ENCODE assay signal across 1 cellular context in the genomic region with DNA sequence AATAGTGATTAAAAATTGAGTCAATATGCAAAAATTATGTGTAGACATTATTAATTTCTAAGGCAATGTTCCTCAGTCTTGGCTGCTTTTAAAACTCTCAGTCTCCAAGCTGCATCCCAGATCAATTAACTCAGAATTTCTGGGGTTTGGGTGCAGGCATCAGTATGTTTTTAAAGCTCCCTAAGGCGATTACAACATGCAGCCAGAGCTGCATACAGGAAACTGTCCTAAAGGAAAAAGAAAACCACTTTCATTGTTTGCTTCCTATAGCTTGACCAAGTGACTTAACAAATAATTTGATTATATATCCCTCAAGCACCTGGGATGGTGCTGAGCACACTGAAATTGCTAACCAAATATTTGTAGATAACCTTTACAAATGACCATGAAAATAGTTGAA.
TF ChIP-seq lines count a peak whose summit lies in the region.

No MANE protein-coding gene starts in this region.

TF ChIP-seq in GM23338, 12 proteins besides CTCF, POLR2A, EP300 and RAD21 (continued from another document):
- TF ChIP-seq, protein P1, sequence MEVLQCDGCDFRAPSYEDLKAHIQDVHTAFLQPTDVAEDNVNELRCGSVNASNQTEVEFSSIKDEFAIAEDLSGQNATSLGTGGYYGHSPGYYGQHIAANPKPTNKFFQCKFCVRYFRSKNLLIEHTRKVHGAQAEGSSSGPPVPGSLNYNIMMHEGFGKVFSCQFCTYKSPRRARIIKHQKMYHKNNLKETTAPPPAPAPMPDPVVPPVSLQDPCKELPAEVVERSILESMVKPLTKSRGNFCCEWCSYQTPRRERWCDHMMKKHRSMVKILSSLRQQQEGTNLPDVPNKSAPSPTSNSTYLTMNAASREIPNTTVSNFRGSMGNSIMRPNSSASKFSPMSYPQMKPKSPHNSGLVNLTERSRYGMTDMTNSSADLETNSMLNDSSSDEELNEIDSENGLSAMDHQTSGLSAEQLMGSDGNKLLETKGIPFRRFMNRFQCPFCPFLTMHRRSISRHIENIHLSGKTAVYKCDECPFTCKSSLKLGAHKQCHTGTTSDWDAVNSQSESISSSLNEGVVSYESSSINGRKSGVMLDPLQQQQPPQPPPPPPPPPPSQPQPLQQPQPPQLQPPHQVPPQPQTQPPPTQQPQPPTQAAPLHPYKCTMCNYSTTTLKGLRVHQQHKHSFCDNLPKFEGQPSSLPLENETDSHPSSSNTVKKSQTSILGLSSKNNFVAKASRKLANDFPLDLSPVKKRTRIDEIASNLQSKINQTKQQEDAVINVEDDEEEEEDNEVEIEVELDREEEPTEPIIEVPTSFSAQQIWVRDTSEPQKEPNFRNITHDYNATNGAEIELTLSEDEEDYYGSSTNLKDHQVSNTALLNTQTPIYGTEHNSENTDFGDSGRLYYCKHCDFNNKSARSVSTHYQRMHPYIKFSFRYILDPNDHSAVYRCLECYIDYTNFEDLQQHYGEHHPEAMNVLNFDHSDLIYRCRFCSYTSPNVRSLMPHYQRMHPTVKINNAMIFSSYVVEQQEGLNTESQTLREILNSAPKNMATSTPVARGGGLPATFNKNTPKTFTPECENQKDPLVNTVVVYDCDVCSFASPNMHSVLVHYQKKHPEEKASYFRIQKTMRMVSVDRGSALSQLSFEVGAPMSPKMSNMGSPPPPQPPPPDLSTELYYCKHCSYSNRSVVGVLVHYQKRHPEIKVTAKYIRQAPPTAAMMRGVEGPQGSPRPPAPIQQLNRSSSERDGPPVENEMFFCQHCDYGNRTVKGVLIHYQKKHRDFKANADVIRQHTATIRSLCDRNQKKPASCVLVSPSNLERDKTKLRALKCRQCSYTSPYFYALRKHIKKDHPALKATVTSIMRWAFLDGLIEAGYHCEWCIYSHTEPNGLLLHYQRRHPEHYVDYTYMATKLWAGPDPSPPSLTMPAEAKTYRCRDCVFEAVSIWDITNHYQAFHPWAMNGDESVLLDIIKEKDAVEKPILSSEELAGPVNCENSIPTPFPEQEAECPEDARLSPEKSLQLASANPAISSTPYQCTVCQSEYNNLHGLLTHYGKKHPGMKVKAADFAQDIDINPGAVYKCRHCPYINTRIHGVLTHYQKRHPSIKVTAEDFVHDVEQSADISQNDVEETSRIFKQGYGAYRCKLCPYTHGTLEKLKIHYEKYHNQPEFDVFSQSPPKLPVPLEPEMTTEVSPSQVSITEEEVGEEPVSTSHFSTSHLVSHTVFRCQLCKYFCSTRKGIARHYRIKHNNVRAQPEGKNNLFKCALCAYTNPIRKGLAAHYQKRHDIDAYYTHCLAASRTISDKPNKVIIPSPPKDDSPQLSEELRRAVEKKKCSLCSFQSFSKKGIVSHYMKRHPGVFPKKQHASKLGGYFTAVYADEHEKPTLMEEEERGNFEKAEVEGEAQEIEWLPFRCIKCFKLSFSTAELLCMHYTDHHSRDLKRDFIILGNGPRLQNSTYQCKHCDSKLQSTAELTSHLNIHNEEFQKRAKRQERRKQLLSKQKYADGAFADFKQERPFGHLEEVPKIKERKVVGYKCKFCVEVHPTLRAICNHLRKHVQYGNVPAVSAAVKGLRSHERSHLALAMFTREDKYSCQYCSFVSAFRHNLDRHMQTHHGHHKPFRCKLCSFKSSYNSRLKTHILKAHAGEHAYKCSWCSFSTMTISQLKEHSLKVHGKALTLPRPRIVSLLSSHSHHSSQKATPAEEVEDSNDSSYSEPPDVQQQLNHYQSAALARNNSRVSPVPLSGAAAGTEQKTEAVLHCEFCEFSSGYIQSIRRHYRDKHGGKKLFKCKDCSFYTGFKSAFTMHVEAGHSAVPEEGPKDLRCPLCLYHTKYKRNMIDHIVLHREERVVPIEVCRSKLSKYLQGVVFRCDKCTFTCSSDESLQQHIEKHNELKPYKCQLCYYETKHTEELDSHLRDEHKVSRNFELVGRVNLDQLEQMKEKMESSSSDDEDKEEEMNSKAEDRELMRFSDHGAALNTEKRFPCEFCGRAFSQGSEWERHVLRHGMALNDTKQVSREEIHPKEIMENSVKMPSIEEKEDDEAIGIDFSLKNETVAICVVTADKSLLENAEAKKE (CRISPR knock-in tag; IDR thresholded peaks at IDR 0.05): no peak
